12 cellular contexts compared by ENCODE assay signal in the genomic region with DNA sequence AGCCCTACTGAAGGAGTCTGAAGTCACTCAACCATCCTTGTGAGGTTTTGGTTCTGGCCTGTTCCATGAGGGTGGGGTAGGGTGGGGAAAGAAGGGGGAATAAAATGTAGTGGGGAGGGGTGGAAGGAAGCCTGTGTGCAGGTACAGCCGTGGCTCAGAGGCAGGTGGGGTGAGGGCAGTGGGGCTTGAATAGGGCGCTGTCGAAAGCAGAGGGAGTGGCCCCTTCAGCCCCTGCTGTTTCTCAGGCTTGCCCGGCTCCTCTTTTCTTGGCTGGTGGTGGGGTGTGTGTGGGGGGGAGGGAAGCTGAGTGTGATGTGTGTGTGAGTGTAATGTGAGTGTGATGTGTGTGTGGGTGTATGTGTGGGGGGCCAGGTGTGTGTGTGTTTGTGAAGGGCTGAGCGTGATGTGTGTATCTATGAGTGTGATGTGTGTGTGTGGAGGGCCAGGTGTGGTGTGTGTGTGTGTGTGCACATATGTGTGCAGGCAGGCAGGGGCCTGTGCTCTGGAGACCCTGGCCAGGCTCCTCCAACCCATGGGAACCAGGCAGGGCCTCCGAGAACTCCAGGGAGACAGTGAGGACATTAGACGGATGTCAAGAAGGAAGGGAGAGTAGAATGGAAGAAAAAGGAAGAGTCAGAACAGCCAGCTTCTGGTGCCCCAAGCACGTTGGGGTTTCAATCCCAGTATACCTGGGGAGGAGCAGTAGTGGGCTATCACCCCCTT. TPM values are rescaled to one million over a fixed set of nuclear protein-coding genes. Genes with fewer than 3 reads are reported as not detected.
A peak's percentile ranks its signal among the peaks of the same experiment; 100 is the strongest.
DNase-seq lines count a peak whose midpoint lies in the region; ATAC-seq, FAIRE-seq and TF ChIP-seq lines count a peak whose summit lies in the region.
"Had no signal": no experiment of that assay in that cellular context is flagged by ENCODE, and none has a peak within 500 bp of the region (broad histone marks: within the 10 kb centered on the region; RNA-seq: fewer than 3 reads in every experiment).

No MANE protein-coding gene starts in this region.

- no peaks in the 10 kb centered on the region for H3K4me1 Mint-ChIP-seq in activated T-cell treated with anti-CD3 and anti-CD28 coated beads, Interleukin-2, amount 50 U/mL, for 24 hours (ENCODE audit: low read depth)
- peaks cover 74% of the 10 kb centered on the region for H3K4me1 Mint-ChIP-seq in nephron
- H3K4me1 Mint-ChIP-seq: stimulated activated naive CD8-positive, alpha-beta T cell treated with anti-CD3 and anti-CD28 coated beads, Interleukin-15, amount 100 ng/mL, for 72 hours had no signal

- H3K36me3 ChIP-seq in bronchial epithelial cell (ENCODE audit: control insufficient read depth, insufficient read depth, low read length) (no peaks in the 10 kb centered on the region), upper lobe of left lung (no peaks in the 10 kb centered on the region)

- DNase-seq in activated T-cell treated with anti-CD3 and anti-CD28 coated beads, Interleukin-2, amount 50 U/mL, for 24 hours, result no peak
- no peak for DNase-seq in activated T-cell treated with anti-CD3 and anti-CD28 coated beads, Interleukin-2, amount 50 U/mL, for 48 hours
- DNase-seq in bronchial epithelial cell (ENCODE audit: low read depth) (no peak), upper lobe of left lung (peak in 1 of 2 donors; percentile 21), D341Med (ENCODE audit: low spot score) (no peak), HuH-7.5 (ENCODE audit: low spot score) (no peak), cerebellum (ENCODE audit: low spot score) (no peak)
- DNase-seq: CD8-positive, alpha-beta T cell; NCI-H226; stimulated activated naive CD8-positive, alpha-beta T cell treated with anti-CD3 and anti-CD28 coated beads, Interleukin-15, amount 100 ng/mL, for 72 hours had no signal

- peak overlapping the region; percentile 82 to 92 (median 92) for H3K27ac ChIP-seq in upper lobe of left lung

- H3K4me1 ChIP-seq in upper lobe of left lung, result peaks cover 94 to 99% (median 95%) of the 10 kb centered on the region in 4 donors

- WGBS in upper lobe of left lung, 2 donors, result 68 to 70% methylated on average over 7 to 8 of the region's 8 CpGs

- no peaks in the 10 kb centered on the region for H3K27me3 ChIP-seq in bronchial epithelial cell (ENCODE audit: control insufficient read depth, insufficient read depth, low read length)
- H3K27me3 ChIP-seq in upper lobe of left lung, result no peaks in the 10 kb centered on the region

- peak overlapping the region; percentile 45 for H3K27ac Mint-ChIP-seq in activated T-cell treated with anti-CD3 and anti-CD28 coated beads, Interleukin-2, amount 50 U/mL, for 24 hours
- peak overlapping the region; percentile 89 to 94 (median 90) for H3K27ac Mint-ChIP-seq in nephron
- H3K27ac Mint-ChIP-seq: CD8-positive, alpha-beta T cell had no signal

- TF ChIP-seq CTCF in bronchial epithelial cell (IDR thresholded peaks at IDR 0.05; ENCODE audit: insufficient read depth, low read length, severe bottlenecking), result no peak
- TF ChIP-seq CTCF in nephron (IDR thresholded peaks at IDR 0.05; ENCODE audit: unreplicated experiment in 3 of 3), result no peak
- TF ChIP-seq CTCF in upper lobe of left lung (IDR thresholded peaks at IDR 0.05), result no peak

- H3K9me3 ChIP-seq in upper lobe of left lung, result no peaks in the 10 kb centered on the region

- no peak for ATAC-seq in upper lobe of left lung (ENCODE audit: low FRiP score in 2 of 2)
- ATAC-seq: CD8-positive, alpha-beta T cell; stimulated activated naive CD8-positive, alpha-beta T cell treated with anti-CD3 and anti-CD28 coated beads, Interleukin-15, amount 100 ng/mL, for 72 hours had no signal

- no peak overlapping the region for H3K4me3 Mint-ChIP-seq in activated T-cell treated with anti-CD3 and anti-CD28 coated beads, Interleukin-2, amount 50 U/mL, for 24 hours
- peak overlapping the region in 2 of 3 experiments; percentile 17 for H3K4me3 Mint-ChIP-seq in nephron
- H3K4me3 Mint-ChIP-seq: CD8-positive, alpha-beta T cell; stimulated activated naive CD8-positive, alpha-beta T cell treated with anti-CD3 and anti-CD28 coated beads, Interleukin-15, amount 100 ng/mL, for 72 hours had no signal

- H3K36me3 Mint-ChIP-seq in activated T-cell treated with anti-CD3 and anti-CD28 coated beads, Interleukin-2, amount 50 U/mL, for 24 hours (ENCODE audit: low read depth), result no peaks in the 10 kb centered on the region
- no peaks in the 10 kb centered on the region for H3K36me3 Mint-ChIP-seq in nephron (ENCODE audit: low read depth)
- H3K36me3 Mint-ChIP-seq: CD8-positive, alpha-beta T cell had no signal

- FAIRE-seq in bronchial epithelial cell (lab: Jason Lieb, UNC), result peak; percentile 77
- FAIRE-seq: GM18507 had no signal

- TF ChIP-seq EP300 in upper lobe of left lung (IDR thresholded peaks at IDR 0.05), result no peak

- H3K4me3 ChIP-seq in bronchial epithelial cell (ENCODE audit: low read depth, low read length), result no peak overlapping the region
- H3K4me3 ChIP-seq in upper lobe of left lung, result peak overlapping the region in 2 of 4 donors; percentile 0 to 7

- H3K9me3 Mint-ChIP-seq in activated T-cell treated with anti-CD3 and anti-CD28 coated beads, Interleukin-2, amount 50 U/mL, for 24 hours, result no peaks in the 10 kb centered on the region
- H3K9me3 Mint-ChIP-seq in nephron, result no peaks in the 10 kb centered on the region
- H3K9me3 Mint-ChIP-seq: CD8-positive, alpha-beta T cell; stimulated activated naive CD8-positive, alpha-beta T cell treated with anti-CD3 and anti-CD28 coated beads, Interleukin-15, amount 100 ng/mL, for 72 hours had no signal

- TF ChIP-seq POLR2A in upper lobe of left lung (IDR thresholded peaks at IDR 0.05), result no peak

- peaks cover 23% of the 10 kb centered on the region for H3K27me3 Mint-ChIP-seq in activated T-cell treated with anti-CD3 and anti-CD28 coated beads, Interleukin-2, amount 50 U/mL, for 24 hours
- peaks cover 4% of the 10 kb centered on the region for H3K27me3 Mint-ChIP-seq in nephron (ENCODE audit: low read depth)

RNA-seq across cellular contexts. Expression of a gene that starts 9.0 kb away (rescaled TPM):
- total RNA-seq in bronchial epithelial cell (3.2 and 8.8 TPM in 2 replicates), upper lobe of left lung (10 to 100 TPM; 33.8 to 76.5 (median 63.9) TPM), cerebellum (6.6 TPM)
